8 cellular contexts compared by ENCODE assay signal in genomic region chr17:41959336-41960095, GRCh38. TPM values are rescaled to one million over a fixed set of nuclear protein-coding genes. Genes with fewer than 3 reads are reported as not detected.
DNase-seq lines count a peak whose midpoint lies in the region; ATAC-seq and TF ChIP-seq lines count a peak whose summit lies in the region.

No MANE protein-coding gene starts in this region.

- H3K4me3 ChIP-seq in BLaER1 treated with 17β-estradiol and CSF1 and Interleukin-3, amounts not matched to agents 10 nM and 100 nM = no peak overlapping the region
- H3K4me3 ChIP-seq in HL-60 (replicated peaks; ENCODE audit: insufficient read depth, low read length) (no peak overlapping the region), SK-N-SH (ENCODE audit: low read depth in 2 of 2, low read length in 1 of 2) (no peak overlapping the region), testis (no peak overlapping the region)

- peak; percentile 42 for TF ChIP-seq CTCF in HL-60 (IDR thresholded peaks at IDR 0.05; ENCODE audit: insufficient read depth, low read length)
- TF ChIP-seq CTCF in SK-N-SH (IDR thresholded peaks at IDR 0.05) = peak; percentile 52
- peak; percentile 46 for TF ChIP-seq CTCF in glutamatergic neuron (IDR thresholded peaks at IDR 0.05; ENCODE audit: partially characterized antibody, unreplicated experiment)
- peak in 1 of 3 experiments; percentile 26 for TF ChIP-seq CTCF in testis (IDR thresholded peaks at IDR 0.05)

- CTCF ChIA-PET in SK-N-SH (lab: Yijun Ruan, JAX) = interaction anchor here (0.5 to 7.1 kb wide), 56 partner anchors 11 to 353 kb away, joined by 3 to 67 read pairs (median 4); partner anchors contain the start of genes ACLY, DHX58, DNAJC7 and HAP1

- no peaks in the 10 kb centered on the region for H3K27me3 ChIP-seq in BLaER1 treated with 17β-estradiol and CSF1 and Interleukin-3, amounts not matched to agents 10 nM and 100 nM
- H3K27me3 ChIP-seq in HL-60 (ENCODE audit: insufficient read depth, poor library complexity, severe bottlenecking) (no peaks in the 10 kb centered on the region), SK-N-SH (ENCODE audit: insufficient read depth) (no peaks in the 10 kb centered on the region), testis (no peaks in the 10 kb centered on the region)

- H3K79me2 ChIP-seq in SK-N-SH (ENCODE audit: insufficient read depth) = no peaks in the 10 kb centered on the region

- H3K9me3 Mint-ChIP-seq in glutamatergic neuron (ENCODE audit: unreplicated experiment) = peaks cover 6% of the 10 kb centered on the region

- intact Hi-C loops in testis (cut with DNase I; ENCODE audit: low total_unique reads) = loop anchor here (10.0 kb wide), 1 partner anchor 65 kb away; the partner anchor contains the start of gene NKIRAS2

- H3K4me1 Mint-ChIP-seq in glutamatergic neuron (ENCODE audit: low read depth, unreplicated experiment) = peaks cover 23% of the 10 kb centered on the region

- no peaks in the 10 kb centered on the region for H3K36me3 ChIP-seq in BLaER1 treated with 17β-estradiol and CSF1 and Interleukin-3, amounts not matched to agents 10 nM and 100 nM
- H3K36me3 ChIP-seq in SK-N-SH (replicated peaks in 1 of 2; ENCODE audit: control insufficient read depth in 1 of 2, insufficient read depth in 2 of 2, low read length in 1 of 2) (no peaks in the 10 kb centered on the region), testis (ENCODE audit: low read depth, missing control alignments) (no peaks in the 10 kb centered on the region)

- peak overlapping the region in 5 of 11 experiments; percentile 8 to 56 (median 44); a peak in 7 of 22 replicates for H3K9ac ChIP-seq in BLaER1 treated with 17β-estradiol and CSF1 and Interleukin-3, amounts not matched to agents 10 nM and 100 nM
- no peak overlapping the region for H3K9ac ChIP-seq in SK-N-SH

- peaks cover 8% of the 10 kb centered on the region for H3F3A ChIP-seq in SK-N-SH (replicated peaks; ENCODE audit: insufficient read depth)

- peaks cover 16 to 57% (median 42%) of the 10 kb centered on the region in 10 experiments for H3K4me1 ChIP-seq in BLaER1 treated with 17β-estradiol and CSF1 and Interleukin-3, amounts not matched to agents 10 nM and 100 nM
- H3K4me1 ChIP-seq in SK-N-SH (ENCODE audit: control insufficient read depth in 1 of 2, insufficient read depth in 2 of 2, low read depth in 1 of 2, low read length in 1 of 2) (peaks cover 0 to 11% of the 10 kb centered on the region in 2 experiments; a peak in 1 of 4 replicates), testis (peaks cover 19% of the 10 kb centered on the region)

- H3K9me2 ChIP-seq in SK-N-SH = no peaks in the 10 kb centered on the region

- TF ChIP-seq POLR2A in testis (IDR thresholded peaks at IDR 0.05) = no peak

- H2AFZ ChIP-seq in SK-N-SH (ENCODE audit: low read depth) = no peak overlapping the region

- no peaks in the 10 kb centered on the region for H4K20me1 ChIP-seq in BLaER1 treated with 17β-estradiol and CSF1 and Interleukin-3, amounts not matched to agents 10 nM and 100 nM
- H4K20me1 ChIP-seq in SK-N-SH (ENCODE audit: insufficient read depth) = no peaks in the 10 kb centered on the region

- peaks cover 2% of the 10 kb centered on the region for H3K27me3 Mint-ChIP-seq in glutamatergic neuron (ENCODE audit: unreplicated experiment)

- H3K4me3 Mint-ChIP-seq in glutamatergic neuron (ENCODE audit: unreplicated experiment) = no peak overlapping the region

- no peak overlapping the region for H3K27ac Mint-ChIP-seq in glutamatergic neuron (ENCODE audit: unreplicated experiment)

- POLR2A ChIA-PET in SK-N-SH (lab: Yijun Ruan, JAX) = interaction anchor here (1.2 to 1.7 kb wide), 5 partner anchors 21 to 95 kb away, joined by 3 to 5 read pairs (median 4); partner anchors contain the start of genes ACLY, KLHL11, NKIRAS2 and ODAD4

- DNase-seq in HL-60 (ENCODE audit: low read depth in 1 of 2, low spot score in 1 of 2) (peak in 1 of 2 experiments; percentile 63), SK-N-SH (peak; percentile 73), glutamatergic neuron (peak; percentile 63), testis (peak; percentile 77)
- no peak for DNase-seq in activated CD4-positive, alpha-beta T cell treated with anti-CD3 and anti-CD28 coated beads, Interleukin-2, amount 50 U/mL, for 1 hour

- ATAC-seq in HG03457 (IDR thresholded peaks at IDR 0.05; ENCODE audit: unreplicated experiment) = no peak
- no peak for ATAC-seq in HG03439 (IDR thresholded peaks at IDR 0.05; ENCODE audit: unreplicated experiment)

- H3K36me3 Mint-ChIP-seq in glutamatergic neuron (ENCODE audit: unreplicated experiment) = no peaks in the 10 kb centered on the region

- H3K27ac ChIP-seq in BLaER1 treated with 17β-estradiol and CSF1 and Interleukin-3, amounts not matched to agents 10 nM and 100 nM = peak overlapping the region in 5 of 11 experiments; percentile 8 to 34 (median 14); a peak in 4 of 22 replicates
- no peak overlapping the region for H3K27ac ChIP-seq in HL-60 (replicated peaks)
- no peak overlapping the region; a peak in 1 of 4 replicates for H3K27ac ChIP-seq in SK-N-SH (ENCODE audit: low read depth in 2 of 2, low read length in 1 of 2)
- H3K27ac ChIP-seq in testis = no peak overlapping the region

- TF ChIP-seq EP300 in SK-N-SH (IDR thresholded peaks at IDR 0.05; ENCODE audit: borderline replicate concordance in 1 of 2, low read depth in 1 of 2, low read length in 1 of 2) = no peak

- peak; percentile 75 for TF ChIP-seq RAD21 in SK-N-SH (IDR thresholded peaks at IDR 0.05; ENCODE audit: low read length)

- H3K9me3 ChIP-seq in BLaER1 treated with 17β-estradiol and CSF1 and Interleukin-3, amounts not matched to agents 10 nM and 100 nM (replicated peaks in 1 of 11) = no peaks in the 10 kb centered on the region
- H3K9me3 ChIP-seq in SK-N-SH (no peaks in the 10 kb centered on the region), testis (no peaks in the 10 kb centered on the region)

- 77% methylated on average over 11 of the region's 17 CpGs for WGBS in SK-N-SH (ENCODE audit: low lambda C conversion rate)
- 49 to 65% methylated on average over 12 to 17 of the region's 17 CpGs for WGBS in testis, 2 donors

- peak overlapping the region in 9 of 11 experiments; percentile 14 to 73 (median 52); a peak in 16 of 22 replicates for H3K4me2 ChIP-seq in BLaER1 treated with 17β-estradiol and CSF1 and Interleukin-3, amounts not matched to agents 10 nM and 100 nM
- no peak overlapping the region for H3K4me2 ChIP-seq in SK-N-SH

TF ChIP-seq in SK-N-SH, 30 proteins besides CTCF, POLR2A, EP300 and RAD21:
- TF ChIP-seq CHD2 (IDR thresholded peaks at IDR 0.05; ENCODE audit: low read length, partially characterized antibody) (no peak), MXI1 (IDR thresholded peaks at IDR 0.05; ENCODE audit: low read depth, low read length) (peak; percentile 49; the same call in 1 of the 2 replicates), SMC3 (IDR thresholded peaks at IDR 0.05; ENCODE audit: low read depth, low read length) (peak; percentile 55), ELF1 (IDR thresholded peaks at IDR 0.05) (no peak)

RNA-seq across cellular contexts. Expression of gene CNP, which starts 7.1 kb away (rescaled TPM):
- polyA plus RNA-seq in SK-N-SH (2012; rRNA removed) (44.8 and 54.8 TPM in 2 replicates), testis (ENCODE audit: insufficient read depth, low read depth, low replicate concordance) (40.8 TPM)
- polyA plus RNA-seq in SK-N-SH (2012; cell fraction: cytosol; rRNA removed) = 24.4 and 36.0 TPM in 2 replicates
- polyA plus RNA-seq in SK-N-SH (2012; cell fraction: nucleus; rRNA removed) = 47.8 and 67.5 TPM in 2 replicates
- total RNA-seq in glutamatergic neuron (ENCODE audit: unreplicated experiment) (51.5 TPM), testis (10 to 100 TPM; 74.3 to 89.7 TPM)

RNA-seq across cellular contexts. Expression of gene ODAD4, which starts 29.1 kb away (rescaled TPM):
- polyA plus RNA-seq in SK-N-SH (2012; rRNA removed) (1.1 and 1.6 TPM in 2 replicates), testis (ENCODE audit: insufficient read depth, low read depth, low replicate concordance) (53.7 TPM)
- 1.2 and 1.3 TPM in 2 replicates for polyA plus RNA-seq in SK-N-SH (2012; cell fraction: cytosol; rRNA removed)
- polyA plus RNA-seq in SK-N-SH (2012; cell fraction: nucleus; rRNA removed) = 5.3 and 5.7 TPM in 2 replicates
- total RNA-seq in glutamatergic neuron (ENCODE audit: unreplicated experiment) (3.4 TPM), testis (10 to 100 TPM; 22.3 to 26.0 TPM)

RNA-seq across cellular contexts. Expression of gene ACLY, which starts 40.8 kb away (rescaled TPM):
- 161 and 163 TPM in 2 replicates for polyA plus RNA-seq in SK-N-SH (2012; rRNA removed)
- polyA plus RNA-seq in SK-N-SH (2012; cell fraction: cytosol; rRNA removed) = 104 and 131 TPM in 2 replicates
- 133 and 176 TPM in 2 replicates for polyA plus RNA-seq in SK-N-SH (2012; cell fraction: nucleus; rRNA removed)
- total RNA-seq in glutamatergic neuron (ENCODE audit: unreplicated experiment) = 625 TPM
- 10 to 100 TPM; 68.4 to 86.0 TPM for total RNA-seq in testis
- 83.0 TPM for polyA plus RNA-seq in testis (ENCODE audit: insufficient read depth, low read depth, low replicate concordance)

RNA-seq across cellular contexts. Expression of gene DNAJC7, which starts 57.7 kb away (rescaled TPM):
- polyA plus RNA-seq in SK-N-SH (2012; rRNA removed) (38.8 and 48.5 TPM in 2 replicates), testis (ENCODE audit: insufficient read depth, low read depth, low replicate concordance) (94.3 TPM)
- polyA plus RNA-seq in SK-N-SH (2012; cell fraction: cytosol; rRNA removed) = 63.0 and 77.9 TPM in 2 replicates
- 24.5 and 41.2 TPM in 2 replicates for polyA plus RNA-seq in SK-N-SH (2012; cell fraction: nucleus; rRNA removed)
- total RNA-seq in glutamatergic neuron (ENCODE audit: unreplicated experiment) (124 TPM), testis (10 to 100 TPM; 81.1 to 86.2 TPM)
